Comparison of ENCODE assay signal across 1 cellular context in the genomic region with DNA sequence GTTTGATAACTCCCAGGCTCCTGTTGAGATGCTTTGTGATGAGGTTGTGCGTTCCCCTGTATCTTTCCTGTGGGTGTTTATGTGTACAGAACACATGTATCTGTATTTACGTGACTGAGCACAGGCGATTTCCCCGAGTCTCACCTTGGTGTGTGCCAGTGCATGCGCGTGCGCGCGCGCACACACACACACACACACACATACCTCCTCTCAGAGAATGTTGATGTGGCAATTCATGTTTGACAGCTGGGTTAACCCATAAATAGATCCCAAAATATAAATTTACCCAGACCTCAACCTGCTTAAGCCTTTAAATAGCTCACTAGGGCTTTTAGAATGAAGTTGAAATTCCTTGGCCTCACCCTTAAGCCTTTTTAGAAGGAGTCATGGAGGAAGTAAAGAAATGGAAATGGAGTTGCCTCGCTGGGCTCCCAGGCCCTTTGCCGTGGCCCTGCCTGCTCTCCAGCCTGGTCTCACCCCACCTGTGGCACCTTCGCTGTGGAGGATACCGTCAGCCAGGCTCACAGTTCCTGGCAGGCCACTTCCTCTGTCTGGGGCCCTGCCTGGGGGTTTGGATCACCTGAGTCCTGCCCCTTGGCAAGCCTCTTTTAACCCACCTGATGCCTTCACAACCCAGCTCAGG.
TF ChIP-seq lines count a peak whose summit lies in the region.

No MANE protein-coding gene starts in this region.

TF ChIP-seq in GM23338, 12 proteins besides CTCF, POLR2A, EP300 and RAD21:
- TF ChIP-seq, protein P1, sequence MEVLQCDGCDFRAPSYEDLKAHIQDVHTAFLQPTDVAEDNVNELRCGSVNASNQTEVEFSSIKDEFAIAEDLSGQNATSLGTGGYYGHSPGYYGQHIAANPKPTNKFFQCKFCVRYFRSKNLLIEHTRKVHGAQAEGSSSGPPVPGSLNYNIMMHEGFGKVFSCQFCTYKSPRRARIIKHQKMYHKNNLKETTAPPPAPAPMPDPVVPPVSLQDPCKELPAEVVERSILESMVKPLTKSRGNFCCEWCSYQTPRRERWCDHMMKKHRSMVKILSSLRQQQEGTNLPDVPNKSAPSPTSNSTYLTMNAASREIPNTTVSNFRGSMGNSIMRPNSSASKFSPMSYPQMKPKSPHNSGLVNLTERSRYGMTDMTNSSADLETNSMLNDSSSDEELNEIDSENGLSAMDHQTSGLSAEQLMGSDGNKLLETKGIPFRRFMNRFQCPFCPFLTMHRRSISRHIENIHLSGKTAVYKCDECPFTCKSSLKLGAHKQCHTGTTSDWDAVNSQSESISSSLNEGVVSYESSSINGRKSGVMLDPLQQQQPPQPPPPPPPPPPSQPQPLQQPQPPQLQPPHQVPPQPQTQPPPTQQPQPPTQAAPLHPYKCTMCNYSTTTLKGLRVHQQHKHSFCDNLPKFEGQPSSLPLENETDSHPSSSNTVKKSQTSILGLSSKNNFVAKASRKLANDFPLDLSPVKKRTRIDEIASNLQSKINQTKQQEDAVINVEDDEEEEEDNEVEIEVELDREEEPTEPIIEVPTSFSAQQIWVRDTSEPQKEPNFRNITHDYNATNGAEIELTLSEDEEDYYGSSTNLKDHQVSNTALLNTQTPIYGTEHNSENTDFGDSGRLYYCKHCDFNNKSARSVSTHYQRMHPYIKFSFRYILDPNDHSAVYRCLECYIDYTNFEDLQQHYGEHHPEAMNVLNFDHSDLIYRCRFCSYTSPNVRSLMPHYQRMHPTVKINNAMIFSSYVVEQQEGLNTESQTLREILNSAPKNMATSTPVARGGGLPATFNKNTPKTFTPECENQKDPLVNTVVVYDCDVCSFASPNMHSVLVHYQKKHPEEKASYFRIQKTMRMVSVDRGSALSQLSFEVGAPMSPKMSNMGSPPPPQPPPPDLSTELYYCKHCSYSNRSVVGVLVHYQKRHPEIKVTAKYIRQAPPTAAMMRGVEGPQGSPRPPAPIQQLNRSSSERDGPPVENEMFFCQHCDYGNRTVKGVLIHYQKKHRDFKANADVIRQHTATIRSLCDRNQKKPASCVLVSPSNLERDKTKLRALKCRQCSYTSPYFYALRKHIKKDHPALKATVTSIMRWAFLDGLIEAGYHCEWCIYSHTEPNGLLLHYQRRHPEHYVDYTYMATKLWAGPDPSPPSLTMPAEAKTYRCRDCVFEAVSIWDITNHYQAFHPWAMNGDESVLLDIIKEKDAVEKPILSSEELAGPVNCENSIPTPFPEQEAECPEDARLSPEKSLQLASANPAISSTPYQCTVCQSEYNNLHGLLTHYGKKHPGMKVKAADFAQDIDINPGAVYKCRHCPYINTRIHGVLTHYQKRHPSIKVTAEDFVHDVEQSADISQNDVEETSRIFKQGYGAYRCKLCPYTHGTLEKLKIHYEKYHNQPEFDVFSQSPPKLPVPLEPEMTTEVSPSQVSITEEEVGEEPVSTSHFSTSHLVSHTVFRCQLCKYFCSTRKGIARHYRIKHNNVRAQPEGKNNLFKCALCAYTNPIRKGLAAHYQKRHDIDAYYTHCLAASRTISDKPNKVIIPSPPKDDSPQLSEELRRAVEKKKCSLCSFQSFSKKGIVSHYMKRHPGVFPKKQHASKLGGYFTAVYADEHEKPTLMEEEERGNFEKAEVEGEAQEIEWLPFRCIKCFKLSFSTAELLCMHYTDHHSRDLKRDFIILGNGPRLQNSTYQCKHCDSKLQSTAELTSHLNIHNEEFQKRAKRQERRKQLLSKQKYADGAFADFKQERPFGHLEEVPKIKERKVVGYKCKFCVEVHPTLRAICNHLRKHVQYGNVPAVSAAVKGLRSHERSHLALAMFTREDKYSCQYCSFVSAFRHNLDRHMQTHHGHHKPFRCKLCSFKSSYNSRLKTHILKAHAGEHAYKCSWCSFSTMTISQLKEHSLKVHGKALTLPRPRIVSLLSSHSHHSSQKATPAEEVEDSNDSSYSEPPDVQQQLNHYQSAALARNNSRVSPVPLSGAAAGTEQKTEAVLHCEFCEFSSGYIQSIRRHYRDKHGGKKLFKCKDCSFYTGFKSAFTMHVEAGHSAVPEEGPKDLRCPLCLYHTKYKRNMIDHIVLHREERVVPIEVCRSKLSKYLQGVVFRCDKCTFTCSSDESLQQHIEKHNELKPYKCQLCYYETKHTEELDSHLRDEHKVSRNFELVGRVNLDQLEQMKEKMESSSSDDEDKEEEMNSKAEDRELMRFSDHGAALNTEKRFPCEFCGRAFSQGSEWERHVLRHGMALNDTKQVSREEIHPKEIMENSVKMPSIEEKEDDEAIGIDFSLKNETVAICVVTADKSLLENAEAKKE (CRISPR knock-in tag; IDR thresholded peaks at IDR 0.05), result no peak
- TF ChIP-seq JUNB (IDR thresholded peaks at IDR 0.05; ENCODE audit: unreplicated experiment), result no peak
- TF ChIP-seq ZNF331 (CRISPR knock-in tag; IDR thresholded peaks at IDR 0.05; ENCODE audit: low read depth), result no peak
- TF ChIP-seq EZH2 (IDR thresholded peaks at IDR 0.05; ENCODE audit: low read depth, unreplicated experiment), result no peak
- TF ChIP-seq EZH2phosphoT487 (IDR thresholded peaks at IDR 0.05; ENCODE audit: unreplicated experiment), result no peak
- TF ChIP-seq, protein P2, sequence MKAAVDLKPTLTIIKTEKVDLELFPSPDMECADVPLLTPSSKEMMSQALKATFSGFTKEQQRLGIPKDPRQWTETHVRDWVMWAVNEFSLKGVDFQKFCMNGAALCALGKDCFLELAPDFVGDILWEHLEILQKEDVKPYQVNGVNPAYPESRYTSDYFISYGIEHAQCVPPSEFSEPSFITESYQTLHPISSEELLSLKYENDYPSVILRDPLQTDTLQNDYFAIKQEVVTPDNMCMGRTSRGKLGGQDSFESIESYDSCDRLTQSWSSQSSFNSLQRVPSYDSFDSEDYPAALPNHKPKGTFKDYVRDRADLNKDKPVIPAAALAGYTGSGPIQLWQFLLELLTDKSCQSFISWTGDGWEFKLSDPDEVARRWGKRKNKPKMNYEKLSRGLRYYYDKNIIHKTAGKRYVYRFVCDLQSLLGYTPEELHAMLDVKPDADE (IDR thresholded peaks at IDR 0.05), result no peak
- no peak for TF ChIP-seq NANOG (IDR thresholded peaks at IDR 0.05; ENCODE audit: borderline replicate concordance)
- TF ChIP-seq ZNF114 (CRISPR knock-in tag; IDR thresholded peaks at IDR 0.05), result no peak
TF ChIP-seq in GM23338: peak in this region for 0.
